21 cellular contexts compared by ENCODE assay signal in the genomic region with DNA sequence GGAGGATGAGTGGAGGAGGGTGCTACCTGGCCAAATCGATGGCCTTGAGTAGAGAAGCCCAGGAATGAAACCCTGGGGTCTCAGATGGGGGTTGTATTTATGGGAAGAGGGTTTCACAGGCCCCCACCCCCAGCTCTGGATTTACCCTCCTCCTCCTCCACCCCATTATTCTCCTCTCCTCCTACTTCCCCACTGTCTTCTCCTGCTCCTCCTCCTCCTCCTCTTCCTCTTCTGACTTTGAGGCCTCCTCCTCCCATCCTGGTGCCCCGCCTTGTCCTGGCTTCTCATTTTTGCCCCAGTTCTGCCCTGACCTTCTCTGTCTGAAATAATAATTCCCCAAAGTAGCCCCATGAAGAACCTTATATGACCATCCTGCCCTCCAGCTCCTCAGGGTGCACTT.
"Had no signal": no experiment of that assay in that cellular context is flagged by ENCODE, and none has a peak within 500 bp of the region (broad histone marks: within the 10 kb centered on the region; RNA-seq: fewer than 3 reads in every experiment).

No MANE protein-coding gene starts in this region.

- H3K36me3 Mint-ChIP-seq: memory B cell; stimulated activated memory B cell treated with anti-CD40 and anti-IgM and Interleukin-4, amounts not matched to agents 10 μg/mL and 1 μg/mL and 100 μg/mL, for 72 hours had no signal

- H3K4me3 Mint-ChIP-seq: activated CD4-positive, alpha-beta T cell treated with anti-CD3 and anti-CD28 coated beads, Interleukin-2, amount 10 ng/mL, durations not matched to agents 7 days and 5 days; activated CD8-positive, alpha-beta T cell treated with anti-CD3 and anti-CD28 coated beads, Interleukin-2, amount 10 ng/mL, durations not matched to agents 7 days and 5 days; activated T-cell treated with anti-CD3 and anti-CD28 coated beads, Interleukin-2, amount 50 U/mL, for 4 hours; memory B cell; stimulated activated memory B cell treated with anti-CD40 and anti-IgM and Interleukin-4, amounts not matched to agents 10 μg/mL and 1 μg/mL and 100 μg/mL, for 72 hours had no signal

- H3K27ac Mint-ChIP-seq: memory B cell; stimulated activated memory B cell treated with anti-CD40 and anti-IgM and Interleukin-4, amounts not matched to agents 10 μg/mL and 1 μg/mL and 100 μg/mL, for 72 hours had no signal

- H3K9me3 Mint-ChIP-seq: memory B cell; stimulated activated memory B cell treated with anti-CD40 and anti-IgM and Interleukin-4, amounts not matched to agents 10 μg/mL and 1 μg/mL and 100 μg/mL, for 72 hours had no signal

- ATAC-seq: activated CD4-positive, CD25-positive, alpha-beta regulatory T cell treated with anti-CD3 and anti-CD28 coated beads, Interleukin-2, amount 50 U/mL, for 24 hours; activated CD8-positive, alpha-beta T cell treated with anti-CD3 and anti-CD28 coated beads, Interleukin-2, amount 10 ng/mL, durations not matched to agents 7 days and 5 days; activated T-cell treated with anti-CD3 and anti-CD28 coated beads, Interleukin-2, amount 50 U/mL, for 4 hours; body of pancreas; left ventricle myocardium superior; mucosa of descending colon; stimulated activated memory B cell treated with anti-CD40 and anti-IgM and Interleukin-4, amounts not matched to agents 10 μg/mL and 1 μg/mL and 100 μg/mL, for 72 hours had no signal

- H3K27ac ChIP-seq: body of pancreas, dorsolateral prefrontal cortex, parathyroid adenoma, sigmoid colon, SK-N-MC, thoracic aorta had no signal

- H3K4me3 ChIP-seq: body of pancreas, dorsolateral prefrontal cortex, mucosa of descending colon, sigmoid colon, SK-N-MC, thoracic aorta had no signal

- DNase-seq: activated CD4-positive, alpha-beta T cell treated with anti-CD3 and anti-CD28 coated beads, Interleukin-2, amount 10 ng/mL, durations not matched to agents 7 days and 5 days; activated CD8-positive, alpha-beta T cell treated with anti-CD3 and anti-CD28 coated beads, Interleukin-2, amount 10 ng/mL, durations not matched to agents 7 days and 5 days; activated effector memory CD4-positive, alpha-beta T cell treated with anti-CD3 and anti-CD28 coated beads, Interleukin-2, amount 50 U/mL, for 16 hours; activated T-cell treated with anti-CD3 and anti-CD28 coated beads, Interleukin-2, amount 50 U/mL, for 4 hours; body of pancreas; dorsolateral prefrontal cortex; erythroblast; hypothalamus; left ventricle myocardium superior; mucosa of descending colon; naive B cell; sigmoid colon; stimulated activated CD4-positive, alpha-beta T cell treated with anti-CD3 and anti-CD28 coated beads, Interleukin-4, amount 100 ng/mL, for 24 hours; T-helper 1 cell; T1000 had no signal

- H3K27me3 Mint-ChIP-seq: activated CD4-positive, alpha-beta T cell treated with anti-CD3 and anti-CD28 coated beads, Interleukin-2, amount 10 ng/mL, durations not matched to agents 7 days and 5 days had no signal
